ENCODE assay signal across 40 cellular contexts in the genomic region with DNA sequence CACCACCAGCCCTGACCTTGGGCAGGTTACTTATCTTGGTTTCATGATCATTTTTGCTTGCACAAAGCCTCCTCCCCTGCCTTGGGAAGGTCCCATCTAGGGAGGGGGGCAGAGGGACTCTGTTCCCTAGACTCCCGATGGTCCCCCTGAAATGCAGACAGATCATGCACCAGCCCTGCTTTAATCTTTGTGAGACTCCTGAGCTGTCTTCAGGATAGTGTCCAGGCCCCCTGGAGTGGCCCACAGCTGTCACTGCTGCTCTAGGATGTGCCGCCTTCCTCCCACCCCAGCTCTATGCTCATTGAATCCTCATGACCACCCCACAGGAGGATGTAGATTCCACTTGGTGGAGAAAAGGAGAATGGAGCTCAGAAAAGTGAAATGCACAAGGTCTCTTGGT. TPM values are rescaled to one million over a fixed set of nuclear protein-coding genes. Genes with fewer than 3 reads are reported as not detected.
"Had no signal": no experiment of that assay in that cellular context is flagged by ENCODE, and none has a peak within 500 bp of the region (broad histone marks: within the 10 kb centered on the region; RNA-seq: fewer than 3 reads in every experiment).

No MANE protein-coding gene starts in this region.

- H3K9me3 ChIP-seq: adrenal gland, ascending aorta, breast epithelium, colonic mucosa, esophagus squamous epithelium, gastroesophageal sphincter had no signal

- ATAC-seq: activated CD4-positive, alpha-beta T cell treated with anti-CD3 and anti-CD28 coated beads for 36 hours; activated CD8-positive, alpha-beta memory T cell treated with anti-CD3 and anti-CD28 coated beads, Interleukin-2, amount 10 ng/mL, durations not matched to agents 7 days and 5 days; activated CD8-positive, alpha-beta T cell treated with anti-CD3 and anti-CD28 coated beads, Interleukin-2, amount 10 ng/mL, durations not matched to agents 7 days and 5 days; activated naive CD8-positive, alpha-beta T cell treated with anti-CD3 and anti-CD28 coated beads, Interleukin-2, amount 50 U/mL, for 24 hours; gastroesophageal sphincter had no signal

- H3K36me3 ChIP-seq: adrenal gland, ascending aorta, breast epithelium, cardiac muscle cell, colonic mucosa, esophagus squamous epithelium had no signal

- H3K27ac ChIP-seq: adrenal gland, ascending aorta, breast epithelium, cardiac muscle cell, colonic mucosa, epithelial cell of prostate, esophagus squamous epithelium, gastroesophageal sphincter, VCaP had no signal

- FAIRE-seq: endometrium, endothelial cell of umbilical vein, TTC549 had no signal

- DNase-seq: activated B cell treated with CpG ODN at 0.5 μM for 24 hours; activated CD4-positive, alpha-beta memory T cell treated with anti-CD3 and anti-CD28 coated beads for 36 hours; activated CD4-positive, alpha-beta T cell treated with anti-CD3 and anti-CD28 coated beads for 36 hours; activated CD4-positive, alpha-beta T cell treated with anti-CD3 and anti-CD28 coated beads, Interleukin-2, amount 10 ng/mL, durations not matched to agents 24 days and 14 days; activated CD4-positive, CD25-positive, alpha-beta regulatory T cell treated with anti-CD3 and anti-CD28 coated beads, Interleukin-2, amount 50 U/mL, for 72 hours; activated CD8-positive, alpha-beta memory T cell treated with anti-CD3 and anti-CD28 coated beads, Interleukin-2, amount 10 ng/mL, durations not matched to agents 7 days and 5 days; activated CD8-positive, alpha-beta memory T cell treated with anti-CD3 and anti-CD28 coated beads, Interleukin-2, amount 50 U/mL, for 4 hours; activated CD8-positive, alpha-beta T cell treated with anti-CD3 and anti-CD28 coated beads, Interleukin-2, amount 10 ng/mL, durations not matched to agents 7 days and 5 days; activated effector memory CD4-positive, alpha-beta T cell treated with anti-CD3 and anti-CD28 coated beads, Interleukin-2, amount 50 U/mL, for 16 hours; activated naive CD4-positive, alpha-beta T cell treated with anti-CD3 and anti-CD28 coated beads for 36 hours; activated naive CD8-positive, alpha-beta T cell treated with anti-CD3 and anti-CD28 coated beads for 36 hours; activated naive CD8-positive, alpha-beta T cell treated with anti-CD3 and anti-CD28 coated beads, Interleukin-2, amount 50 U/mL, for 24 hours; activated T-cell treated with anti-CD3 and anti-CD28 coated beads, Interleukin-2, amount 50 U/mL, for 1 hour; activated T-cell treated with anti-CD3 and anti-CD28 coated beads, Interleukin-2, amount 50 U/mL, for 48 hours; adrenal gland; amygdala; central memory CD4-positive, alpha-beta T cell; cerebellar nuclear complex; colonic mucosa; effector CD8-positive, alpha-beta T cell; esophagus squamous epithelium; foreskin melanocyte; T-helper 2 cell had no signal

- H3K4me1 ChIP-seq: ascending aorta, breast epithelium, colonic mucosa had no signal

- H3K27me3 ChIP-seq: adrenal gland, ascending aorta, breast epithelium, cardiac muscle cell, colonic mucosa, esophagus squamous epithelium, gastroesophageal sphincter had no signal

- H3K4me3 ChIP-seq: adrenal gland, ascending aorta, breast epithelium, cardiac muscle cell, colonic mucosa, esophagus squamous epithelium, gastroesophageal sphincter had no signal

RNA-seq across cellular contexts. Expression of a gene that starts 28.0 kb away (rescaled TPM):
- total RNA-seq: activated B cell treated with CpG ODN at 0.5 μM for 24 hours; activated CD4-positive, alpha-beta memory T cell treated with anti-CD3 and anti-CD28 coated beads for 36 hours; activated CD4-positive, alpha-beta T cell treated with anti-CD3 and anti-CD28 coated beads for 36 hours; activated CD4-positive, alpha-beta T cell treated with anti-CD3 and anti-CD28 coated beads, Interleukin-2, amount 10 ng/mL, durations not matched to agents 24 days and 14 days; activated CD8-positive, alpha-beta memory T cell treated with anti-CD3 and anti-CD28 coated beads for 36 hours; activated CD8-positive, alpha-beta memory T cell treated with anti-CD3 and anti-CD28 coated beads, Interleukin-2, amount 10 ng/mL, durations not matched to agents 7 days and 5 days; activated CD8-positive, alpha-beta T cell treated with anti-CD3 and anti-CD28 coated beads, Interleukin-2, amount 10 ng/mL, durations not matched to agents 7 days and 5 days; activated naive CD4-positive, alpha-beta T cell treated with anti-CD3 and anti-CD28 coated beads for 36 hours; activated naive CD8-positive, alpha-beta T cell treated with anti-CD3 and anti-CD28 coated beads for 36 hours; activated T-helper 1 cell treated with anti-CD3 and anti-CD28 coated beads, Interleukin-12 subunit alpha, Interleukin-12 subunit beta, Interleukin-2, Interleukin-4 antibody, amounts not matched to agents 30 ng/mL and 10 ng/mL and 1 ng/mL, durations not matched to agents 14 hours and 24 hours and 36 hours; activated T-helper 2 cell treated with anti-CD3 and anti-CD28 coated beads, Interferon-gamma antibody, Interleukin-2, Interleukin-4, amounts not matched to agents 10 μg/mL and 5 μg/mL and 100 μg/mL, durations not matched to agents 14 hours and 24 hours and 36 hours; ascending aorta; breast epithelium; colonic mucosa; dermis microvascular lymphatic vessel endothelial cell; endothelial cell of umbilical vein; fibroblast of lung; fibroblast of villous mesenchyme; glomerular endothelial cell; T-helper 1 cell treated with Interleukin-12 subunit alpha and Interleukin-12 subunit beta and Interleukin-4 antibody, amounts not matched to agents 30 ng/mL and 1 ng/mL, for 36 hours had no signal
- polyA plus RNA-seq: endothelial cell of umbilical vein, fibroblast of lung had no signal
